Comparison of ENCODE assay signal across 8 cellular contexts in the genomic region with DNA sequence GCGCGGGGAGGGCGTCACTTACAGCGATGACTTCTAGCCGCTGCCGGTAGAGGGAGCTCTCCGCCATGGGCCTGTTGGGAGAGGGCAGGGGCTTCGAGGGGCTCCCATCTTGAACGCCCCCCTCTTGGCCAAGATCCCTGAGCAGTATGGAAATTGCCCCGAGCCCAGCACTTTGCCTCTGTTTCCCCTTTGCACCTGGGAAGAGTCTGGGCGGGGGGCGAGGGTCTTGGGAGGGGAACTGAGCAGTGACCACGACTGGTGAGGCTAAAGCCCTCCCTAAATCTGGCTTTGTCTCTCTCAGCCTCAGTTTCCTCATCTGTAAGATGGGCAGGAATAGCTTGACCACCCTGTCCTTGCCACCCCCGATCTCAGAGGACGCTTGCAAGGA. TPM values are rescaled to one million over a fixed set of nuclear protein-coding genes. Genes with fewer than 3 reads are reported as not detected.
DNase-seq lines count a peak whose midpoint lies in the region; ATAC-seq and TF ChIP-seq lines count a peak whose summit lies in the region.

No MANE protein-coding gene starts in this region.

- H3K4me3 ChIP-seq in GM23338 (peak overlapping the region; percentile 74; the same call in 1 of the 2 replicates), endodermal cell (ENCODE audit: low read length) (no peak overlapping the region)

- H3K27ac ChIP-seq in GM23338 (ENCODE audit: low read depth): no peak overlapping the region
- H3K27ac ChIP-seq in endodermal cell (ENCODE audit: low read depth, low read length): no peak overlapping the region

- H3K4me2 ChIP-seq in GM23338: peak overlapping the region; percentile 73

- H3K4me1 ChIP-seq in GM23338 (ENCODE audit: insufficient read depth) (peaks cover 8% of the 10 kb centered on the region; the same call in 1 of the 2 replicates), endodermal cell (ENCODE audit: control insufficient read depth, insufficient read depth, low read length) (no peaks in the 10 kb centered on the region)

- H3K9me3 Mint-ChIP-seq in GM23338 (no peaks in the 10 kb centered on the region), endodermal cell (no peaks in the 10 kb centered on the region)

- H2AFZ ChIP-seq in GM23338: no peak overlapping the region

- TF ChIP-seq CTCF in GM23338 (conservative IDR thresholded peaks at IDR 0.05; ENCODE audit: low read depth in 2 of 2): peak; percentile 75 to 86
- peak; percentile 87 for TF ChIP-seq CTCF in endodermal cell (conservative IDR thresholded peaks at IDR 0.05)

- H3K27me3 ChIP-seq in GM23338 (ENCODE audit: insufficient read depth): peaks cover 25% of the 10 kb centered on the region
- peaks cover 35% of the 10 kb centered on the region for H3K27me3 ChIP-seq in endodermal cell (ENCODE audit: control insufficient read depth, insufficient read depth, low read length, poor library complexity, severe bottlenecking)

- no peaks in the 10 kb centered on the region for H3K9me3 ChIP-seq in endodermal cell (ENCODE audit: control insufficient read depth, low read length)

- H3K79me2 ChIP-seq in GM23338 (replicated peaks; ENCODE audit: insufficient read depth): no peaks in the 10 kb centered on the region

- peaks cover 32% of the 10 kb centered on the region for H3K27me3 Mint-ChIP-seq in GM23338 (ENCODE audit: insufficient read depth, low read depth, poor library complexity)
- H3K27me3 Mint-ChIP-seq in endodermal cell (ENCODE audit: insufficient read depth): peaks cover 53% of the 10 kb centered on the region

- H3K27ac Mint-ChIP-seq in GM23338 (no peak overlapping the region), endodermal cell (no peak overlapping the region)

- H3K4me1 Mint-ChIP-seq in GM23338 (peaks cover 14% of the 10 kb centered on the region), endodermal cell (no peaks in the 10 kb centered on the region)

- 27 to 43% methylated on average over 13 to 15 of the region's 15 CpGs for WGBS in endodermal cell (ENCODE audit: insufficient coverage in 1 of 2, insufficient read length in 1 of 2), 2 experiments

- H3K36me3 ChIP-seq in GM23338 (ENCODE audit: insufficient read depth): no peaks in the 10 kb centered on the region
- no peaks in the 10 kb centered on the region for H3K36me3 ChIP-seq in endodermal cell (ENCODE audit: control insufficient read depth, insufficient read depth, low read length)

- H3K4me3 Mint-ChIP-seq in GM23338 (peak overlapping the region; percentile 84), endodermal cell (no peak overlapping the region)

- no peak overlapping the region for H3K9ac ChIP-seq in endodermal cell (ENCODE audit: extremely low read depth, low read length, poor library complexity, severe bottlenecking)

- in situ Hi-C loops in KBM-7 (cut with MboI; ENCODE audit: low pct_unique_long_range_greater_than_20kb, low sequenced_read_pairs): loop anchor here (25.0 kb wide), 1 partner anchor 172 kb away; the partner anchor contains the start of gene NANOS3

- DNase-seq in GM23338 (ENCODE audit: low spot score) (peak; percentile 83), endodermal cell (peak; percentile 81), COR-L47 (lab: John Stamatoyannopoulos, UW) (no peak), A172 (ENCODE audit: low spot score) (no peak), dedifferentiated amniotic fluid mesenchymal stem cell (ENCODE audit: extremely low spot score) (no peak), KBM-7 (no peak)
- DNase-seq in activated CD4-positive, alpha-beta T cell treated with anti-CD3 and anti-CD28 coated beads for 4 hours: peak; percentile 44 to 54
- DNase-seq in stimulated activated CD4-positive, alpha-beta T cell treated with anti-CD3 and anti-CD28 coated beads, Interleukin-12 subunit alpha, Interleukin-12 subunit beta, amount 100 ng/mL, for 48 hours (ENCODE audit: low read depth in 2 of 3, low spot score in 1 of 3): peak in 2 of 3 donors; percentile 28 to 48

- no peaks in the 10 kb centered on the region; the same call in 1 of the 2 replicates for H3F3A ChIP-seq in GM23338 (replicated peaks; ENCODE audit: low read depth)

- H3K36me3 Mint-ChIP-seq in GM23338 (ENCODE audit: low read depth) (peaks cover 2% of the 10 kb centered on the region; the same call in 1 of the 3 replicates), endodermal cell (ENCODE audit: low read depth) (no peaks in the 10 kb centered on the region)

- H4K20me1 ChIP-seq in GM23338 (replicated peaks; ENCODE audit: insufficient read depth): no peaks in the 10 kb centered on the region; the same call in 1 of the 2 replicates

- H3K9me2 ChIP-seq in GM23338 (ENCODE audit: insufficient read depth): no peaks in the 10 kb centered on the region

- ATAC-seq in GM23338: peak; percentile 43

TF ChIP-seq in GM23338, 12 proteins besides CTCF, POLR2A, EP300 and RAD21 (continues in another document):
- TF ChIP-seq NANOG (IDR thresholded peaks at IDR 0.05; ENCODE audit: borderline replicate concordance) (no peak), ZNF114 (CRISPR knock-in tag; IDR thresholded peaks at IDR 0.05) (no peak), REST (IDR thresholded peaks at IDR 0.05; ENCODE audit: unreplicated experiment) (no peak), CREB1 (CRISPR knock-in tag; IDR thresholded peaks at IDR 0.05; ENCODE audit: low read depth) (no peak), ETS1 (IDR thresholded peaks at IDR 0.05) (no peak), EZH2 (IDR thresholded peaks at IDR 0.05; ENCODE audit: low read depth, unreplicated experiment) (no peak), STAT1 (IDR thresholded peaks at IDR 0.05; ENCODE audit: unreplicated experiment) (no peak), ZNF331 (CRISPR knock-in tag; IDR thresholded peaks at IDR 0.05; ENCODE audit: low read depth) (no peak)

RNA-seq across cellular contexts. Expression of gene PALM3, which starts 2.8 kb away (rescaled TPM):
- 40.2 and 45.8 TPM in 2 replicates for total RNA-seq in GM23338 (2014; rRNA removed; shearing (Covaris generic))
- polyA plus RNA-seq in GM23338 (2016; fragmentation: Nextera tagmentation; extraction: Ambion mirVana): 16.6 and 19.6 TPM in 2 replicates
- total RNA-seq in endodermal cell: 1 to 10 TPM; 1.3 to 4.9 TPM
- 7.6 TPM for polyA plus RNA-seq in endodermal cell (2013, experiment 1 of 2)
- 5.2 TPM for polyA plus RNA-seq in endodermal cell (2013, experiment 2 of 2)
- 3.0 and 6.2 TPM in 2 replicates for total RNA-seq in A172 (2014; rRNA removed; shearing (Covaris generic))

RNA-seq across cellular contexts. Expression of gene MISP3, which starts 13.5 kb away (rescaled TPM):
- total RNA-seq in GM23338 (2014; rRNA removed; shearing (Covaris generic)): 1.9 and 7.8 TPM in 2 replicates
- polyA plus RNA-seq in GM23338 (2016; fragmentation: Nextera tagmentation; extraction: Ambion mirVana): 2.4 and 2.7 TPM in 2 replicates
- total RNA-seq in endodermal cell: 1 to 10 TPM in 1 of 2 donors, under 1 TPM in 1; 0.73 to 1.4 TPM
- polyA plus RNA-seq in endodermal cell (2013, experiment 1 of 2): 1.9 TPM
- polyA plus RNA-seq in endodermal cell (2013, experiment 2 of 2): 1.8 TPM
- total RNA-seq in A172 (2014; rRNA removed; shearing (Covaris generic)): 0.43 and 2.5 TPM in 2 replicates

RNA-seq across cellular contexts. Expression of gene C19orf67, which starts 26.5 kb away (rescaled TPM):
- not detected in 2 replicates for total RNA-seq in GM23338 (2014; rRNA removed; shearing (Covaris generic))
- polyA plus RNA-seq in GM23338 (2016; fragmentation: Nextera tagmentation; extraction: Ambion mirVana): 0.40 TPM in 1 of 2 replicates, not detected in the other
- total RNA-seq in endodermal cell: 1 to 10 TPM in 1 of 2 donors, under 1 TPM in 1; 0.73 to 1.1 TPM
- not detected for polyA plus RNA-seq in endodermal cell (2013, experiment 1 of 2)
- not detected for polyA plus RNA-seq in endodermal cell (2013, experiment 2 of 2)
- not detected in 2 replicates for total RNA-seq in A172 (2014; rRNA removed; shearing (Covaris generic))

RNA-seq across cellular contexts. Expression of gene IL27RA, which starts 27.5 kb away (rescaled TPM):
- 11.4 and 12.8 TPM in 2 replicates for total RNA-seq in GM23338 (2014; rRNA removed; shearing (Covaris generic))
- 7.7 and 8.3 TPM in 2 replicates for polyA plus RNA-seq in GM23338 (2016; fragmentation: Nextera tagmentation; extraction: Ambion mirVana)
- total RNA-seq in endodermal cell: 10 to 100 TPM; 10.3 to 10.8 TPM
- polyA plus RNA-seq in endodermal cell (2013, experiment 1 of 2): 4.4 TPM
- polyA plus RNA-seq in endodermal cell (2013, experiment 2 of 2): 4.1 TPM
- total RNA-seq in A172 (2014; rRNA removed; shearing (Covaris generic)): 11.9 and 14.0 TPM in 2 replicates

RNA-seq across cellular contexts. Expression of gene RLN3, which starts 31.1 kb away (rescaled TPM):
- total RNA-seq in GM23338 (2014; rRNA removed; shearing (Covaris generic)): not detected in 2 replicates
- not detected in 2 replicates for polyA plus RNA-seq in GM23338 (2016; fragmentation: Nextera tagmentation; extraction: Ambion mirVana)
- not detected for total RNA-seq in endodermal cell
- not detected for polyA plus RNA-seq in endodermal cell (2013, experiment 1 of 2)
- polyA plus RNA-seq in endodermal cell (2013, experiment 2 of 2): not detected
- not detected in 2 replicates for total RNA-seq in A172 (2014; rRNA removed; shearing (Covaris generic))

Comparison
In these comparisons a context has a peak if more than half of its experiments do, and no peak if none do; other contexts are left out.
1. DNase-seq: peak in GM23338 (single experiment), activated CD4-positive, alpha-beta T cell treated with anti-CD3 and anti-CD28 coated beads for 4 hours (2 of 2), endodermal cell (single experiment) and stimulated activated CD4-positive, alpha-beta T cell treated with anti-CD3 and anti-CD28 coated beads, Interleukin-12 subunit alpha, Interleukin-12 subunit beta, amount 100 ng/mL, for 48 hours (2 of 3); none in COR-L47 (single experiment), A172 (single experiment), dedifferentiated amniotic fluid mesenchymal stem cell (single experiment) and KBM-7 (single experiment).